In genomic region chr4:152281211-152281610, GRCh38 we compare ENCODE assay signal across 22 cellular contexts.
"Had no signal": no experiment of that assay in that cellular context is flagged by ENCODE, and none has a peak within 500 bp of the region (broad histone marks: within the 10 kb centered on the region; RNA-seq: fewer than 3 reads in every experiment).

No MANE protein-coding gene starts in this region.

- H3K4me1 Mint-ChIP-seq: memory B cell, nephron had no signal

- H3K36me3 Mint-ChIP-seq: brain, memory B cell had no signal

- H3K27ac Mint-ChIP-seq: brain; memory B cell; progenitor cell of endocrine pancreas; stimulated activated naive CD8-positive, alpha-beta T cell treated with anti-CD3 and anti-CD28 coated beads, Interleukin-15, Interleukin-2, amounts not matched to agents 100 ng/mL and 50 ng/mL, for 24 hours had no signal

- H3K9me3 Mint-ChIP-seq: memory B cell; nephron; stimulated activated naive CD8-positive, alpha-beta T cell treated with anti-CD3 and anti-CD28 coated beads, Interleukin-15, Interleukin-2, amounts not matched to agents 100 ng/mL and 50 ng/mL, for 24 hours had no signal

- H3K4me3 Mint-ChIP-seq: brain; memory B cell; nephron; stimulated activated naive CD8-positive, alpha-beta T cell treated with anti-CD3 and anti-CD28 coated beads, Interleukin-15, Interleukin-2, amounts not matched to agents 100 ng/mL and 50 ng/mL, for 24 hours had no signal

- DNase-seq: activated CD4-positive, alpha-beta T cell treated with anti-CD3 and anti-CD28 coated beads, Interleukin-2, amount 50 U/mL, for 48 hours; activated CD4-positive, CD25-positive, alpha-beta regulatory T cell treated with anti-CD3 and anti-CD28 coated beads, Interleukin-2, amount 50 U/mL, for 72 hours; activated T-cell treated with anti-CD3 and anti-CD28 coated beads, Interleukin-2, amount 50 U/mL, for 48 hours; adrenal gland; cerebellar nuclear complex; effector CD8-positive, alpha-beta T cell; foreskin keratinocyte; glutamatergic neuron; hypothalamus; left ventricle myocardium inferior; occipital lobe; right cardiac atrium; small intestine; stimulated activated CD4-positive, alpha-beta T cell treated with anti-CD3 and anti-CD28 coated beads, Interleukin-4, amount 100 ng/mL, for 4 hours; SW 1271; T1000; trophoblast cell had no signal

- H3K27me3 Mint-ChIP-seq: progenitor cell of endocrine pancreas; stimulated activated naive CD8-positive, alpha-beta T cell treated with anti-CD3 and anti-CD28 coated beads, Interleukin-15, Interleukin-2, amounts not matched to agents 100 ng/mL and 50 ng/mL, for 24 hours had no signal
